26 cellular contexts compared by ENCODE assay signal in the genomic region with DNA sequence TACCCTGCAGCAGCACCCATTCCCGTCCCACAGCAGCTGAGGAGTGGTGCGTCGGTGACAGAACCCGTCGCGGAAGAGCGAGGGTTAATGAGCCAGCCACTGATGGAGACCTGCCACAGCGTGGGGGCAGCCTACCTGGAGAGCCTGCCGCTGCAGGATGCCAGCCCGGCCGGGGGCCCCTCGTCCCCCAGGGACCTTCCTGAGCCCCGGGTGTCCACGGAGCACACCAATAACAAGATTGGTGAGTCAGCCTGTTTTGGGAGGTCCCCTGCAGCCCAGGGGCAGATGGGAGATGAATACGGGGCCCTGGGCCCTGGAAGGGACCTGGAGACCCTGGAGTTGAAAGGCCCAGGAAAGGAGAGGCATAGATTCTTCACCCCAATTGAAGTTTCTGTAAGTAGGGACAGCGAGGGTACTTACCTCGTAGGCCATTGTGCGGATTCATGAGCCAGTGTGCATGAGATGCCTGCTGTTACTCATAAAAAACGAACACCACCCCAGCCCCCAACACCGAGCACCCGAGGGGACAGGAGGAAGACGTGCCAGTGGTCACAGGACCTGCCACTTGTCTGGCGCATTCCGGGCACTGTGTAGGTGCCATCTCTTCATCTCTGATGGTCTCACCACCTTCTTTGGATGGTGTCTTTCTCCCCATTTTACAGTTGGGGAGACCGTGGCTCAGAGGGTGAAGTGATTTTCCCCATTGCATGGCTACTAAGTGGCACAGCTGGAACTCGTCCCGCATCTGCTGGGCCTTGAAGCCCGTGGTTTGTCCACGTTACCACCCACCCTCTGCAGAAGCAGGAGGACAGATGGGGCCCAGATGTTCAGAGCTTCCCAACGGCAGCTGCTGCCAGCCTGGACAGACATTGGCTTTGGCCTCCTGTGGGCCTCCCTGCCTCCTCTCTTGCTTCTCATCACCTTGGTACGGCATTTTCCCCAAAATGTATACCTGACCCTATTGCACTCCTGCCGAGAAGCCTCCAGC. TPM values are rescaled to one million over a fixed set of nuclear protein-coding genes. Genes with fewer than 3 reads are reported as not detected.
DNase-seq lines count a peak whose midpoint lies in the region; ATAC-seq and TF ChIP-seq lines count a peak whose summit lies in the region.
"Had no signal": no experiment of that assay in that cellular context is flagged by ENCODE, and none has a peak within 500 bp of the region (broad histone marks: within the 10 kb centered on the region; RNA-seq: fewer than 3 reads in every experiment).

No MANE protein-coding gene starts in this region.

- H3K36me3 ChIP-seq in OCI-LY3 (replicated peaks; ENCODE audit: low read depth, low read length) = no peaks in the 10 kb centered on the region
- H3K36me3 ChIP-seq: brain microvascular endothelial cell, ovary, right lobe of liver, SJCRH30, tibial nerve, WERI-Rb-1 had no signal

- no peaks in the 10 kb centered on the region for H3K27me3 ChIP-seq in right cardiac atrium (ENCODE audit: control insufficient read depth, insufficient read depth)
- no peaks in the 10 kb centered on the region for H3K27me3 ChIP-seq in OCI-LY3 (ENCODE audit: low read depth, low read length)
- H3K27me3 ChIP-seq: brain microvascular endothelial cell, ovary, right lobe of liver, SJCRH30, tibial nerve had no signal

- ATAC-seq in right cardiac atrium = no peak
- peak; percentile 52 for ATAC-seq in stimulated activated naive CD8-positive, alpha-beta T cell treated with anti-CD3 and anti-CD28 coated beads, Interleukin-15, amount 100 ng/mL, for 72 hours
- no peak for ATAC-seq in HG03520 (IDR thresholded peaks at IDR 0.05; ENCODE audit: unreplicated experiment)
- no peak for ATAC-seq in HG02759 (IDR thresholded peaks at IDR 0.05; ENCODE audit: unreplicated experiment)
- ATAC-seq: CD8-positive, alpha-beta T cell; GM23338; PC-3; right lobe of liver; T-helper 17 cell had no signal

- H3K79me2 ChIP-seq in OCI-LY3 (ENCODE audit: low read length) = no peaks in the 10 kb centered on the region

- peak overlapping the region in 1 of 2 donors; percentile 5 for H3K4me3 Mint-ChIP-seq in stimulated activated naive CD8-positive, alpha-beta T cell treated with anti-CD3 and anti-CD28 coated beads, Interleukin-15, amount 100 ng/mL, for 72 hours
- H3K4me3 Mint-ChIP-seq: CD8-positive, alpha-beta T cell; GM23338; T-helper 17 cell had no signal

- no peaks in the 10 kb centered on the region for H3K27me3 Mint-ChIP-seq in stimulated activated naive CD8-positive, alpha-beta T cell treated with anti-CD3 and anti-CD28 coated beads, Interleukin-15, amount 100 ng/mL, for 72 hours
- H3K27me3 Mint-ChIP-seq: T-helper 17 cell had no signal

- H3K4me2 ChIP-seq in OCI-LY3 (ENCODE audit: low read length) = peak overlapping the region; percentile 78
- H3K4me2 ChIP-seq: GM23338, KMS-11 had no signal

- 87% methylated on average over 32 of the region's 32 CpGs for WGBS in right cardiac atrium

- H3K27ac Mint-ChIP-seq in stimulated activated naive CD8-positive, alpha-beta T cell treated with anti-CD3 and anti-CD28 coated beads, Interleukin-15, amount 100 ng/mL, for 72 hours = peak overlapping the region in 1 of 2 donors; percentile 19
- H3K27ac Mint-ChIP-seq: CD8-positive, alpha-beta T cell; GM23338; T-helper 17 cell had no signal

- intact Hi-C loops in right cardiac atrium (cut with DNase I) (no loop called here), cardiac septum (cut with DNase I) (no loop called here)

- H3K9me3 ChIP-seq in right cardiac atrium (ENCODE audit: control insufficient read depth, low read length) (no peaks in the 10 kb centered on the region), OCI-LY3 (ENCODE audit: insufficient read depth, low read length) (no peaks in the 10 kb centered on the region)
- H3K9me3 ChIP-seq: ovary, right lobe of liver, SJCRH30, tibial nerve had no signal

- TF ChIP-seq CTCF in OCI-LY3 (IDR thresholded peaks at IDR 0.05; ENCODE audit: low read depth, low read length) (no peak), fibroblast of villous mesenchyme (IDR thresholded peaks at IDR 0.05; ENCODE audit: insufficient read depth, low read depth, low read length) (no peak)

- H3K4me1 ChIP-seq in right cardiac atrium (ENCODE audit: control insufficient read depth, insufficient read depth, low read length) (no peaks in the 10 kb centered on the region), OCI-LY3 (ENCODE audit: low read length) (peaks cover 34% of the 10 kb centered on the region)
- H3K4me1 ChIP-seq: right lobe of liver had no signal

- peak in 2 of 3 donors; percentile 21 to 32 for DNase-seq in right cardiac atrium
- DNase-seq in cardiac septum (ENCODE audit: low spot score) = no peak
- DNase-seq in fibroblast of villous mesenchyme (ENCODE audit: low read depth) = peak; percentile 68
- DNase-seq in stimulated activated naive CD8-positive, alpha-beta T cell treated with anti-CD3 and anti-CD28 coated beads, Interleukin-15, amount 100 ng/mL, for 72 hours = no peak
- no peak for DNase-seq in mucosa of gallbladder (ENCODE audit: low spot score)
- DNase-seq: brain microvascular endothelial cell; CD8-positive, alpha-beta T cell; cortex of kidney; DMS79; hippocampal formation; MV-4-11; NCI-H1694 treated with DMSO at 0.1 percent for 48 hours; NCI-H82; ovary; PC-3; right lobe of liver; SJCRH30; T-helper 17 cell; WERI-Rb-1 had no signal

- no peak overlapping the region for H3K4me3 ChIP-seq in right cardiac atrium (ENCODE audit: low read length)
- peak overlapping the region; percentile 61 for H3K4me3 ChIP-seq in OCI-LY3 (ENCODE audit: low read length)
- H3K4me3 ChIP-seq in fibroblast of villous mesenchyme (ENCODE audit: low read depth, low read length) = no peak overlapping the region
- H3K4me3 ChIP-seq: GM23338, lung, ovary, right lobe of liver, SJCRH30, tibial nerve had no signal

- peak overlapping the region; percentile 89 for H2AFZ ChIP-seq in OCI-LY3 (ENCODE audit: low read depth, low read length)
- H2AFZ ChIP-seq: GM23338 had no signal

- no peak overlapping the region for H3K27ac ChIP-seq in right cardiac atrium (ENCODE audit: low read length)
- no peak overlapping the region for H3K27ac ChIP-seq in OCI-LY3 (ENCODE audit: low read length)
- H3K27ac ChIP-seq: brain microvascular endothelial cell, KMS-11, ovary, right lobe of liver, SJCRH30, WERI-Rb-1 had no signal

- H4K20me1 ChIP-seq in OCI-LY3 (ENCODE audit: insufficient read depth, low read length) = no peaks in the 10 kb centered on the region

- H3K9me3 Mint-ChIP-seq in stimulated activated naive CD8-positive, alpha-beta T cell treated with anti-CD3 and anti-CD28 coated beads, Interleukin-15, amount 100 ng/mL, for 72 hours = no peaks in the 10 kb centered on the region
- H3K9me3 Mint-ChIP-seq: CD8-positive, alpha-beta T cell; GM23338 had no signal

- H3K4me1 Mint-ChIP-seq in stimulated activated naive CD8-positive, alpha-beta T cell treated with anti-CD3 and anti-CD28 coated beads, Interleukin-15, amount 100 ng/mL, for 72 hours = peaks cover 55% of the 10 kb centered on the region

- peak overlapping the region; percentile 43; the same call in 1 of the 2 replicates for H3K9ac ChIP-seq in OCI-LY3 (ENCODE audit: low read length)
- H3K9ac ChIP-seq: KMS-11 had no signal

RNA-seq across cellular contexts. Expression of a gene that starts 28.3 kb away (rescaled TPM):
- total RNA-seq in right cardiac atrium (10 to 100 TPM; 17.9 to 25.4 (median 20.8) TPM), cardiac septum (15.5 TPM), fibroblast of villous mesenchyme (8.7 and 25.9 TPM in 2 replicates), mucosa of gallbladder (50.4 TPM)
- polyA plus RNA-seq in right cardiac atrium = 11.6 TPM

Comparison
In these comparisons a context has a peak if more than half of its experiments do, and no peak if none do; other contexts are left out.
1. DNase-seq: peak in right cardiac atrium (2 of 3) and fibroblast of villous mesenchyme (single experiment); none in cardiac septum (single experiment), stimulated activated naive CD8-positive, alpha-beta T cell treated with anti-CD3 and anti-CD28 coated beads, Interleukin-15, amount 100 ng/mL, for 72 hours (0 of 2) and mucosa of gallbladder (single experiment).